ENCODE assay signal across 1 cellular context in genomic region chr5:87114631-87115030, GRCh38.
TF ChIP-seq lines count a peak whose summit lies in the region.

No MANE protein-coding gene starts in this region.

TF ChIP-seq in GM23338, 12 proteins besides CTCF, POLR2A, EP300 and RAD21:
- TF ChIP-seq ZNF462 (CRISPR knock-in tag; IDR thresholded peaks at IDR 0.05) (no peak), ETS1 (IDR thresholded peaks at IDR 0.05) (no peak), EZH2phosphoT487 (IDR thresholded peaks at IDR 0.05; ENCODE audit: unreplicated experiment) (no peak), POLR2AphosphoS5 (IDR thresholded peaks at IDR 0.05; ENCODE audit: low read depth) (no peak), NANOG (IDR thresholded peaks at IDR 0.05; ENCODE audit: borderline replicate concordance) (no peak), ZNF331 (CRISPR knock-in tag; IDR thresholded peaks at IDR 0.05; ENCODE audit: low read depth) (no peak), STAT1 (IDR thresholded peaks at IDR 0.05; ENCODE audit: unreplicated experiment) (no peak), CREB1 (CRISPR knock-in tag; IDR thresholded peaks at IDR 0.05; ENCODE audit: low read depth) (no peak), JUNB (IDR thresholded peaks at IDR 0.05; ENCODE audit: unreplicated experiment) (no peak), ZNF114 (CRISPR knock-in tag; IDR thresholded peaks at IDR 0.05) (no peak), EZH2 (IDR thresholded peaks at IDR 0.05; ENCODE audit: low read depth, unreplicated experiment) (no peak), REST (IDR thresholded peaks at IDR 0.05; ENCODE audit: unreplicated experiment) (no peak)
TF ChIP-seq in GM23338: peak in this region for 0.
